18 cellular contexts compared by ENCODE assay signal in genomic region chr9:98149422-98149821, GRCh38.
"Had no signal": no experiment of that assay in that cellular context is flagged by ENCODE, and none has a peak within 500 bp of the region (broad histone marks: within the 10 kb centered on the region; RNA-seq: fewer than 3 reads in every experiment).

No MANE protein-coding gene starts in this region.

- H3K36me3 ChIP-seq: heart right ventricle, neural progenitor cell, sigmoid colon, transverse colon, uterus had no signal

- H3K27me3 ChIP-seq: heart right ventricle, neural progenitor cell, sigmoid colon, transverse colon, uterus had no signal

- H3K4me3 ChIP-seq: heart right ventricle, mucosa of descending colon, neural progenitor cell, sigmoid colon, smooth muscle cell, transverse colon, uterus had no signal

- DNase-seq: activated CD8-positive, alpha-beta memory T cell treated with anti-CD3 and anti-CD28 coated beads, Interleukin-2, amount 50 U/mL, for 4 hours; activated gamma-delta T cell; activated naive CD4-positive, alpha-beta T cell treated with anti-CD3 and anti-CD28 coated beads, Interleukin-2, amount 50 U/mL, for 16 hours; activated naive CD8-positive, alpha-beta T cell treated with anti-CD3 and anti-CD28 coated beads, Interleukin-2, amount 50 U/mL, for 24 hours; activated T-cell treated with anti-CD3 and anti-CD28 coated beads, Interleukin-2, amount 50 U/mL, for 4 hours; heart right ventricle; left colon; mesenchymal stem cell; sigmoid colon; stimulated activated CD4-positive, alpha-beta T cell treated with anti-CD3 and anti-CD28 coated beads, Interleukin-2, amount 100 ng/mL, for 48 hours; stimulated activated CD8-positive, alpha-beta memory T cell treated with anti-CD3 and anti-CD28 coated beads, Interleukin-4, amount 100 ng/mL, for 48 hours; stimulated activated naive B cell treated with anti-CD40 and anti-IgM and Interleukin-4, amounts not matched to agents 10 μg/mL and 1 μg/mL and 100 μg/mL, for 72 hours; T-helper 9 cell; transverse colon; uterus had no signal

- H3K27ac ChIP-seq: heart right ventricle, neural progenitor cell, sigmoid colon, transverse colon, uterus had no signal

- ATAC-seq: activated naive CD8-positive, alpha-beta T cell treated with anti-CD3 and anti-CD28 coated beads, Interleukin-2, amount 50 U/mL, for 24 hours; activated T-cell treated with anti-CD3 and anti-CD28 coated beads, Interleukin-2, amount 50 U/mL, for 4 hours; heart right ventricle; left colon; mucosa of descending colon; stimulated activated naive B cell treated with anti-CD40 and anti-IgM and Interleukin-4, amounts not matched to agents 10 μg/mL and 1 μg/mL and 100 μg/mL, for 72 hours had no signal
